6 cellular contexts compared by ENCODE assay signal in the genomic region with DNA sequence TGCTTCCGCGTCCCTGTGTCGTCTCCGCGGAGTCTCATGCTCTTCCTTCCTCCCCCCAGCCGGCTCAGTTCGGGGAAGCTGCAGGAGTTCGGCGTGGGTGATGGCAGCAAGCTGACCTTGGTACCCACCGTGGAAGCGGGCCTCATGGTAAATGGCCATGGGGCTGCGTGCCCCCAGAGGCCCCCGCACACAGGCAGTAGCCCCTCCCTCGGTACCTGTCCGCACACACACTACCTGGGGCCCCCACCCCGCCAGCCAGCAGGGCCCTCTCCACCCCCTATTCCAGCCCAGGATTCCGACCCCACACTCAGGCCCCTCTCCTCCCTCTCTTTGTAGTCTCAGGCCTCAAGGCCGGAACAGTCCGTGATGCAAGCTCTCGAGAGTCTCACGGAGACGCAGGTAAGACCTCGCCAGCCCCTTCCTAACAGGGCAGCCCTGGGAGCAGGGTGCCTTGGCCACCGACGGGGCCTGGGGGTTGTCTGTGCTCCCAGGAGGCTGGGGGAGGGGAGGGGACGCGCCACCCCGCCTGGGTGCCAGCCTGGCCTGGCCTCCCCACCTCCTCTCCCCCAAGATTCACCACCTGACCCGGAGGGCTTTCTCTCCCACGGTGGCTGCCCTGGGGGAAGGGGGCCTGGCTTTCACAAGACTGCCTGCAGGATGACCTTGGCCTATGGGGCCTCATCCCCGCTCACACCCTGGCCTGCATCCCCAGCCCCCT. TPM values are rescaled to one million over a fixed set of nuclear protein-coding genes. Genes with fewer than 3 reads are reported as not detected.
DNase-seq lines count a peak whose midpoint lies in the region; TF ChIP-seq lines count a peak whose summit lies in the region.

No MANE protein-coding gene starts in this region.

- TF ChIP-seq POLR2A in NB4 (IDR thresholded peaks at IDR 0.05; ENCODE audit: extremely low read depth, insufficient read length): no peak

- peak overlapping the region; percentile 98 for H3K27ac ChIP-seq in ACC112 (ENCODE audit: low read depth, low read length)

- DNase-seq in NB4 (ENCODE audit: low read depth) (no peak), HK-2 (ENCODE audit: unreplicated experiment) (no peak), cerebellar nuclear complex (lab: John Stamatoyannopoulos, UW) (no peak)

- peak overlapping the region; percentile 96 for H3K4me3 ChIP-seq in ACC112 (ENCODE audit: low read depth, low read length)
- H3K4me3 ChIP-seq in NB4 (ENCODE audit: low read depth, low read length): peak overlapping the region; percentile 54

- H3K4me1 Mint-ChIP-seq in brain (peaks cover 20% of the 10 kb centered on the region), nephron (no peaks in the 10 kb centered on the region)

- peaks cover 33% of the 10 kb centered on the region; the same call in 1 of the 2 replicates for H3K36me3 ChIP-seq in ACC112 (ENCODE audit: insufficient read depth, low read length)

- H2AFZ ChIP-seq in ACC112 (ENCODE audit: low read length, unreplicated experiment): no peak overlapping the region

- H3K27ac Mint-ChIP-seq in brain (peak overlapping the region; percentile 93 to 98 (median 98)), nephron (peak overlapping the region; percentile 79 to 98 (median 91))

- H3K4me3 Mint-ChIP-seq in brain: peak overlapping the region; percentile 90 to 94 (median 92)
- H3K4me3 Mint-ChIP-seq in nephron: peak overlapping the region; percentile 90 to 93 (median 92)

- H3K79me2 ChIP-seq in ACC112 (ENCODE audit: control insufficient read depth, insufficient read depth, low read length, unreplicated experiment): peaks cover 45% of the 10 kb centered on the region

- no peaks in the 10 kb centered on the region for H3K27me3 ChIP-seq in ACC112 (ENCODE audit: insufficient read depth, low read length)

- TF ChIP-seq CTCF in NB4 (IDR thresholded peaks at IDR 0.05; ENCODE audit: low read depth, low read length) (no peak), brain (conservative IDR thresholded peaks at IDR 0.05) (no peak), nephron (IDR thresholded peaks at IDR 0.05; ENCODE audit: unreplicated experiment in 3 of 3) (no peak)

- H3K4me1 ChIP-seq in ACC112 (ENCODE audit: control insufficient read depth, insufficient read depth, low read length, unreplicated experiment): peaks cover 32% of the 10 kb centered on the region

- H3K27me3 Mint-ChIP-seq in brain (peaks cover 4% of the 10 kb centered on the region), nephron (ENCODE audit: low read depth) (no peaks in the 10 kb centered on the region)

- H3K9me3 Mint-ChIP-seq in brain (no peaks in the 10 kb centered on the region), nephron (no peaks in the 10 kb centered on the region)

- H3K36me3 Mint-ChIP-seq in brain: peaks cover 32% of the 10 kb centered on the region
- H3K36me3 Mint-ChIP-seq in nephron (ENCODE audit: low read depth): peaks cover 24% of the 10 kb centered on the region

RNA-seq across cellular contexts. Expression of a gene that starts 3.3 kb away (rescaled TPM):
- 79.7 TPM for polyA plus RNA-seq in brain (ENCODE audit: insufficient read depth, low read depth, low replicate concordance)

RNA-seq across cellular contexts. Expression of a gene that starts 10.1 kb away (rescaled TPM):
- 365 TPM for polyA plus RNA-seq in brain (ENCODE audit: insufficient read depth, low read depth, low replicate concordance)

RNA-seq across cellular contexts. Expression of a gene that starts 13.9 kb away (rescaled TPM):
- polyA plus RNA-seq in brain (ENCODE audit: insufficient read depth, low read depth, low replicate concordance): 11.2 TPM

RNA-seq across cellular contexts. Expression of a gene that starts 17.5 kb away (rescaled TPM):
- 617 TPM for polyA plus RNA-seq in brain (ENCODE audit: insufficient read depth, low read depth, low replicate concordance)

RNA-seq across cellular contexts. Expression of a gene that starts 23.7 kb away (rescaled TPM):
- polyA plus RNA-seq in brain (ENCODE audit: insufficient read depth, low read depth, low replicate concordance): 60.8 TPM
